ENCODE assay signal across 39 cellular contexts in the genomic region with DNA sequence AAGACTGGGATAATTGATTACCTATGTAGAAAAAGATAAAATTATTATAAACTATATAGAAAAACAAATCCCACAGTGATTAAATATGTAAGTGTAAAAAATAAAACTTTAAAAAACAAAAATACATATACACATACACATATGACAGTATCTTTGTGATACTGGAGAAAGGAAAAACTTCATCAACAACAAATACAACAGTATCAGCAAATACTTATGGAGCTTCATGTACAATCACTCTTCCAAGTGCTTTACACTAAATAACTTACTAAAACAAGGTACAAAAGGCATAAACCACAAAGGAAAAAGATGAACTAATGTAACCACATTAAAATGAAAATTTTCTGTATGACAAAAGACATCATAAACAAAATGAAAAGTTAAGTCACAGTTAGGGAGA.
"Had no signal": no experiment of that assay in that cellular context is flagged by ENCODE, and none has a peak within 500 bp of the region (broad histone marks: within the 10 kb centered on the region; RNA-seq: fewer than 3 reads in every experiment).

No MANE protein-coding gene starts in this region.

- H3K4me3 ChIP-seq: adrenal gland, ascending aorta, body of pancreas, breast epithelium, cardiac muscle cell had no signal

- H3K9me3 ChIP-seq: adrenal gland, ascending aorta, body of pancreas, breast epithelium had no signal

- H3K4me1 ChIP-seq: adrenal gland, ascending aorta, breast epithelium had no signal

- H3K4me1 Mint-ChIP-seq: activated naive CD4-positive, alpha-beta T cell treated with anti-CD3 and anti-CD28 coated beads, Interleukin-2, amount 50 U/mL, for 24 hours; activated T-helper 17 cell treated with anti-CD3 and anti-CD28 coated beads, Interleukin-2, amount 50 U/mL, for 72 hours; brain; central memory CD8-positive, alpha-beta T cell had no signal

- H3K4me3 Mint-ChIP-seq: activated naive CD4-positive, alpha-beta T cell treated with anti-CD3 and anti-CD28 coated beads for 36 hours; activated naive CD4-positive, alpha-beta T cell treated with anti-CD3 and anti-CD28 coated beads, Interleukin-2, amount 10 ng/mL, durations not matched to agents 7 days and 5 days; activated naive CD4-positive, alpha-beta T cell treated with anti-CD3 and anti-CD28 coated beads, Interleukin-2, amount 50 U/mL, for 24 hours; activated naive CD8-positive, alpha-beta T cell; activated naive CD8-positive, alpha-beta T cell treated with anti-CD3 and anti-CD28 coated beads for 36 hours; activated naive CD8-positive, alpha-beta T cell treated with anti-CD3 and anti-CD28 coated beads, Interleukin-2, amount 10 ng/mL, durations not matched to agents 7 days and 5 days; activated naive CD8-positive, alpha-beta T cell treated with anti-CD3 and anti-CD28 coated beads, Interleukin-2, amount 50 U/mL, for 24 hours; activated T-cell treated with anti-CD3 and anti-CD28 coated beads, Interleukin-2, amount 50 U/mL, for 24 hours; activated T-cell treated with anti-CD3 and anti-CD28 coated beads, Interleukin-2, amount 50 U/mL, for 72 hours; activated T-helper 1 cell treated with anti-CD3 and anti-CD28 coated beads, Interleukin-12 subunit alpha, Interleukin-12 subunit beta, Interleukin-2, Interleukin-4 antibody, amounts not matched to agents 30 ng/mL and 10 ng/mL and 1 ng/mL, durations not matched to agents 14 hours and 24 hours and 36 hours; activated T-helper 17 cell treated with anti-CD3 and anti-CD28 coated beads, Interleukin-2, amount 50 U/mL, for 72 hours; brain; central memory CD8-positive, alpha-beta T cell had no signal

- FAIRE-seq: astrocyte, bronchial epithelial cell, colon had no signal

- H3K27ac ChIP-seq: adrenal gland, ascending aorta, body of pancreas, brain microvascular endothelial cell, breast epithelium, cardiac muscle cell had no signal

- ATAC-seq: activated naive CD4-positive, alpha-beta T cell treated with anti-CD3 and anti-CD28 coated beads, Interleukin-2, amount 50 U/mL, for 72 hours; activated naive CD8-positive, alpha-beta T cell treated with anti-CD3 and anti-CD28 coated beads, Interleukin-2, amount 50 U/mL, for 24 hours; activated T-cell treated with anti-CD3 and anti-CD28 coated beads, Interleukin-2, amount 50 U/mL, for 72 hours; activated T-helper 17 cell treated with anti-CD3 and anti-CD28 coated beads, Interleukin-2, amount 50 U/mL, for 72 hours; body of pancreas had no signal

- H3K36me3 ChIP-seq: breast epithelium had no signal

- H3K27me3 ChIP-seq: adrenal gland, ascending aorta, body of pancreas, brain microvascular endothelial cell, breast epithelium, cardiac muscle cell had no signal

- H3K27me3 Mint-ChIP-seq: activated naive CD4-positive, alpha-beta T cell treated with anti-CD3 and anti-CD28 coated beads, Interleukin-2, amount 10 ng/mL, durations not matched to agents 7 days and 5 days; activated naive CD4-positive, alpha-beta T cell treated with anti-CD3 and anti-CD28 coated beads, Interleukin-2, amount 50 U/mL, for 24 hours; activated naive CD8-positive, alpha-beta T cell; activated naive CD8-positive, alpha-beta T cell treated with anti-CD3 and anti-CD28 coated beads for 36 hours; activated naive CD8-positive, alpha-beta T cell treated with anti-CD3 and anti-CD28 coated beads, Interleukin-2, amount 10 ng/mL, durations not matched to agents 7 days and 5 days; activated naive CD8-positive, alpha-beta T cell treated with anti-CD3 and anti-CD28 coated beads, Interleukin-2, amount 50 U/mL, for 24 hours; activated T-cell treated with anti-CD3 and anti-CD28 coated beads, Interleukin-2, amount 50 U/mL, for 24 hours; activated T-helper 17 cell treated with anti-CD3 and anti-CD28 coated beads, Interleukin-2, amount 50 U/mL, for 72 hours; brain; central memory CD8-positive, alpha-beta T cell had no signal

- DNase-seq: activated effector memory CD4-positive, alpha-beta T cell treated with anti-CD3 and anti-CD28 coated beads, Interleukin-2, amount 50 U/mL, for 16 hours; activated effector memory CD4-positive, alpha-beta T cell treated with Interleukin-2 at 50 U/mL for 16 hours; activated gamma-delta T cell; activated gamma-delta T cell treated with Interleukin-2 at 50 U/mL for 16 hours; activated naive CD4-positive, alpha-beta T cell; activated naive CD4-positive, alpha-beta T cell treated with anti-CD3 and anti-CD28 coated beads for 36 hours; activated naive CD4-positive, alpha-beta T cell treated with anti-CD3 and anti-CD28 coated beads, Interleukin-2, amount 10 ng/mL, durations not matched to agents 7 days and 5 days; activated naive CD4-positive, alpha-beta T cell treated with anti-CD3 and anti-CD28 coated beads, Interleukin-2, amount 50 U/mL, for 16 hours; activated naive CD4-positive, alpha-beta T cell treated with Interleukin-2 at 50 U/mL for 16 hours; activated naive CD8-positive, alpha-beta T cell treated with anti-CD3 and anti-CD28 coated beads for 36 hours; activated naive CD8-positive, alpha-beta T cell treated with anti-CD3 and anti-CD28 coated beads, Interleukin-2, amount 10 ng/mL, durations not matched to agents 7 days and 5 days; activated naive CD8-positive, alpha-beta T cell treated with anti-CD3 and anti-CD28 coated beads, Interleukin-2, amount 50 U/mL, for 24 hours; activated T-cell treated with anti-CD3 and anti-CD28 coated beads, Interleukin-2, amount 50 U/mL, for 24 hours; activated T-cell treated with anti-CD3 and anti-CD28 coated beads, Interleukin-2, amount 50 U/mL, for 48 hours; activated T-cell treated with anti-CD3 and anti-CD28 coated beads, Interleukin-2, amount 50 U/mL, for 72 hours; adrenal gland; amniotic stem cell; amygdala; anterior cingulate cortex; aorta; body of pancreas; brain microvascular endothelial cell; caudate nucleus; central memory CD4-positive, alpha-beta T cell; cerebellar nuclear complex had no signal

- H3K9me3 Mint-ChIP-seq: activated naive CD4-positive, alpha-beta T cell treated with anti-CD3 and anti-CD28 coated beads for 36 hours; activated naive CD4-positive, alpha-beta T cell treated with anti-CD3 and anti-CD28 coated beads, Interleukin-2, amount 10 ng/mL, durations not matched to agents 7 days and 5 days; activated naive CD4-positive, alpha-beta T cell treated with anti-CD3 and anti-CD28 coated beads, Interleukin-2, amount 50 U/mL, for 24 hours; activated naive CD4-positive, alpha-beta T cell treated with anti-CD3 and anti-CD28 coated beads, Interleukin-2, amount 50 U/mL, for 72 hours; activated naive CD8-positive, alpha-beta T cell treated with anti-CD3 and anti-CD28 coated beads, Interleukin-2, amount 50 U/mL, for 24 hours; activated T-cell treated with anti-CD3 and anti-CD28 coated beads, Interleukin-2, amount 50 U/mL, for 24 hours; activated T-cell treated with anti-CD3 and anti-CD28 coated beads, Interleukin-2, amount 50 U/mL, for 72 hours; activated T-helper 1 cell treated with anti-CD3 and anti-CD28 coated beads, Interleukin-12 subunit alpha, Interleukin-12 subunit beta, Interleukin-2, Interleukin-4 antibody, amounts not matched to agents 30 ng/mL and 10 ng/mL and 1 ng/mL, durations not matched to agents 14 hours and 24 hours and 36 hours; activated T-helper 17 cell treated with anti-CD3 and anti-CD28 coated beads, Interleukin-2, amount 50 U/mL, for 72 hours; activated T-helper 2 cell treated with anti-CD3 and anti-CD28 coated beads, Interferon-gamma antibody, Interleukin-2, Interleukin-4, amounts not matched to agents 10 μg/mL and 5 μg/mL and 100 μg/mL, durations not matched to agents 14 hours and 24 hours and 36 hours; central memory CD8-positive, alpha-beta T cell had no signal
